Comparison of ENCODE assay signal across 1 cellular context in genomic region chr16:50369133-50369804, GRCh38.
TF ChIP-seq lines count a peak whose summit lies in the region.

No MANE protein-coding gene starts in this region.

TF ChIP-seq in K562, 482 proteins besides CTCF, POLR2A, EP300 and RAD21 (continued from another document and continues in another):
- no peak for TF ChIP-seq HMGN3 (IDR thresholded peaks at IDR 0.05; ENCODE audit: borderline replicate concordance, extremely low read depth, insufficient read length, low read depth, low read length)
- no peak for TF ChIP-seq MYNN (IDR thresholded peaks at IDR 0.05)
- no peak for TF ChIP-seq MYNN (CRISPR knock-in tag; IDR thresholded peaks at IDR 0.05)
- TF ChIP-seq TAF15 (IDR thresholded peaks at IDR 0.05; ENCODE audit: low read depth, low read length), result no peak
- no peak for TF ChIP-seq MCM5 (IDR thresholded peaks at IDR 0.05; ENCODE audit: low read depth)
- no peak for TF ChIP-seq TCF7L2 (IDR thresholded peaks at IDR 0.05; ENCODE audit: low read depth, low read length)
- TF ChIP-seq AFF4 (CRISPR knock-in tag; IDR thresholded peaks at IDR 0.05), result no peak
- TF ChIP-seq SREBF1 (IDR thresholded peaks at IDR 0.05; ENCODE audit: borderline replicate concordance, low read depth, low read length), result no peak
- TF ChIP-seq HMG20B (CRISPR knock-in tag; IDR thresholded peaks at IDR 0.05), result no peak
- peak; percentile 68; the same call in 1 of the 2 replicates for TF ChIP-seq ZNF407 (IDR thresholded peaks at IDR 0.05; ENCODE audit: low read depth)
- TF ChIP-seq RFX7 (CRISPR knock-in tag; IDR thresholded peaks at IDR 0.05), result no peak
- no peak for TF ChIP-seq ILF3 (IDR thresholded peaks at IDR 0.05; ENCODE audit: borderline replicate concordance)
- no peak for TF ChIP-seq ZNF695 (CRISPR knock-in tag; IDR thresholded peaks at IDR 0.05)
- TF ChIP-seq ZBTB34 (CRISPR knock-in tag; IDR thresholded peaks at IDR 0.05), result no peak
- no peak for TF ChIP-seq CHD2 (IDR thresholded peaks at IDR 0.05; ENCODE audit: low read depth, low read length)
- TF ChIP-seq CLOCK (CRISPR knock-in tag; IDR thresholded peaks at IDR 0.05; ENCODE audit: borderline replicate concordance), result no peak
- no peak for TF ChIP-seq GTF2F1 (IDR thresholded peaks at IDR 0.05; ENCODE audit: low read depth, low read length)
- no peak for TF ChIP-seq POLR3G (IDR thresholded peaks at IDR 0.05; ENCODE audit: extremely low read depth, insufficient read length, insufficient replicate concordance)
- TF ChIP-seq ZBTB33 (CRISPR knock-in tag; IDR thresholded peaks at IDR 0.05), result no peak
- no peak for TF ChIP-seq WHSC1 (IDR thresholded peaks at IDR 0.05; ENCODE audit: low read length)
- TF ChIP-seq AFF1 (IDR thresholded peaks at IDR 0.05; ENCODE audit: low read depth in 1 of 2, partially characterized antibody in 2 of 2), result peak; percentile 59 to 88
- no peak for TF ChIP-seq SP2 (IDR thresholded peaks at IDR 0.05; ENCODE audit: extremely low read depth, low read depth, low read length, poor library complexity, severe bottlenecking)
- TF ChIP-seq RBM25 (IDR thresholded peaks at IDR 0.05; ENCODE audit: low read depth, low read length, severe bottlenecking), result no peak
- peak; percentile 93 to 95 for TF ChIP-seq MLLT1 (IDR thresholded peaks at IDR 0.05)
- peak; percentile 40; the same call in 1 of the 2 replicates for TF ChIP-seq ETV1 (tag; conservative IDR thresholded peaks at IDR 0.05; ENCODE audit: low read depth)
